Comparison of ENCODE assay signal across 1 cellular context in genomic region chr3:169847896-169848295, GRCh38.
TF ChIP-seq lines count a peak whose summit lies in the region.

No MANE protein-coding gene starts in this region.

TF ChIP-seq in K562, 482 proteins besides CTCF, POLR2A, EP300 and RAD21:
- TF ChIP-seq CBFA2T3 (IDR thresholded peaks at IDR 0.05) (peak; percentile 16; the same call in 1 of the 2 replicates), ETV5 (CRISPR knock-in tag; IDR thresholded peaks at IDR 0.05; ENCODE audit: low read depth) (no peak), RFX7 (CRISPR knock-in tag; IDR thresholded peaks at IDR 0.05) (no peak), GTF2F1 (IDR thresholded peaks at IDR 0.05; ENCODE audit: low read depth, low read length) (no peak), STAT5B (CRISPR knock-in tag; IDR thresholded peaks at IDR 0.05) (no peak), MTF1 (CRISPR knock-in tag; IDR thresholded peaks at IDR 0.05; ENCODE audit: borderline replicate concordance) (no peak), FUS (optimal IDR thresholded peaks at IDR 0.05; ENCODE audit: low read depth, low read length) (no peak), RCOR1 (IDR thresholded peaks at IDR 0.05; ENCODE audit: borderline replicate concordance in 1 of 2, low read depth in 2 of 2, low read length in 2 of 2) (no peak), ESRRB (CRISPR knock-in tag; IDR thresholded peaks at IDR 0.05; ENCODE audit: borderline replicate concordance) (no peak)
